Comparison of ENCODE assay signal across 23 cellular contexts in the genomic region with DNA sequence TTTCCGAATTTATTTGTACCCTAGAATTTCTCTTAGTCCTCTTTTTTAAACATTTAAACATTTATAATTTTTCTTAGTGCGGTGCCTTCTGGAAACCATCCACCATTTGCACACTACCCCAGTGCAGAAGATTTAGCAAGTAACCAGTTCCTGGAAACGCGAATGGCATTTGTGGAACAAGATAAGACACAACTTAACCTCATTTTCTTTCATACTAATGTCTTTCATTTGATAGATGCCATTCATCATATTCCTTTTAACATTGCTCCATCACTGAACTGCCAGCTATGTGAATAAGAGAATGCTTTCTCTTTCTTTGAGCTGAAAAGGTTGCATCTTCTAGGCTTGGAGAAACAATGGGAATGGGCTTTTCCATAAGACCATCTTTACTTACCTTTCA.
"Had no signal": no experiment of that assay in that cellular context is flagged by ENCODE, and none has a peak within 500 bp of the region (broad histone marks: within the 10 kb centered on the region; RNA-seq: fewer than 3 reads in every experiment).

No MANE protein-coding gene starts in this region.

- H3K4me3 ChIP-seq: esophagus squamous epithelium, left ventricle myocardium inferior, thyroid gland, uterus had no signal

- H3K4me1 ChIP-seq: uterus had no signal

- H3K27ac ChIP-seq: brain microvascular endothelial cell, esophagus squamous epithelium, thyroid gland, uterus had no signal

- H3K9me3 ChIP-seq: esophagus squamous epithelium, left ventricle myocardium inferior, thyroid gland, uterus had no signal

- H3K36me3 ChIP-seq: brain microvascular endothelial cell, esophagus squamous epithelium, left ventricle myocardium inferior, thyroid gland, uterus had no signal

- FAIRE-seq: endothelial cell of umbilical vein had no signal

- DNase-seq: activated CD4-positive, alpha-beta T cell treated with anti-CD3 and anti-CD28 coated beads for 4 hours; activated CD8-positive, alpha-beta memory T cell treated with anti-CD3 and anti-CD28 coated beads, Interleukin-2, amount 50 U/mL, for 4 hours; activated CD8-positive, alpha-beta T cell treated with anti-CD3 and anti-CD28 coated beads, Interleukin-2, amount 10 ng/mL, durations not matched to agents 7 days and 5 days; activated gamma-delta T cell treated with Interleukin-2 at 50 U/mL for 16 hours; activated naive CD8-positive, alpha-beta T cell treated with anti-CD3 and anti-CD28 coated beads for 36 hours; activated T-cell treated with anti-CD3 and anti-CD28 coated beads, Interleukin-2, amount 50 U/mL, for 48 hours; anterior cingulate cortex; brain microvascular endothelial cell; cortex of kidney; effector CD8-positive, alpha-beta T cell; esophagus squamous epithelium; hippocampal formation; left ventricle myocardium inferior; natural killer cell; nucleus accumbens; posterior cingulate gyrus; retina; stimulated activated CD4-positive, alpha-beta T cell treated with anti-CD3 and anti-CD28 coated beads, Interleukin-2, amount 100 ng/mL, for 48 hours; T-helper 9 cell; thyroid gland; uterus had no signal

- H3K27me3 ChIP-seq: brain microvascular endothelial cell, esophagus squamous epithelium, thyroid gland, uterus had no signal

- ATAC-seq: activated CD8-positive, alpha-beta T cell treated with anti-CD3 and anti-CD28 coated beads, Interleukin-2, amount 10 ng/mL, durations not matched to agents 7 days and 5 days; natural killer cell; stimulated activated memory B cell treated with anti-CD40 and anti-IgM and Interleukin-4, amounts not matched to agents 10 μg/mL and 1 μg/mL and 100 μg/mL, for 72 hours had no signal
